In genomic region chr13:113559901-113560644, GRCh38 we compare ENCODE assay signal across 27 cellular contexts. TPM values are rescaled to one million over a fixed set of nuclear protein-coding genes. Genes with fewer than 3 reads are reported as not detected.
DNase-seq lines count a peak whose midpoint lies in the region; ATAC-seq lines count a peak whose summit lies in the region.
"Had no signal": no experiment of that assay in that cellular context is flagged by ENCODE, and none has a peak within 500 bp of the region (broad histone marks: within the 10 kb centered on the region; RNA-seq: fewer than 3 reads in every experiment).

No MANE protein-coding gene starts in this region.

- no peaks in the 10 kb centered on the region for H3K36me3 ChIP-seq in H7 (replicated peaks; ENCODE audit: control insufficient read depth, insufficient read depth, low read length)
- H3K36me3 ChIP-seq: pancreas, thoracic aorta had no signal

- peak; percentile 44 for DNase-seq in ELF-1 (ENCODE audit: low read depth, low spot score)
- DNase-seq in H7, result peak; percentile 26
- DNase-seq in iPS-NIHi7 (ENCODE audit: extremely low spot score), result peak; percentile 6
- peak; percentile 71 for DNase-seq in posterior vena cava (ENCODE audit: low spot score)
- DNase-seq in stimulated activated CD4-positive, alpha-beta T cell treated with anti-CD3 and anti-CD28 coated beads, Interleukin-2, amount 100 ng/mL, for 48 hours, result no peak
- DNase-seq in G401 (ENCODE audit: low spot score), result no peak
- DNase-seq: activated B cell treated with CpG ODN at 0.5 μM for 24 hours; activated CD4-positive, alpha-beta T cell treated with anti-CD3 and anti-CD28 coated beads, Interleukin-2, amount 50 U/mL, for 4 hours; activated gamma-delta T cell; activated T-cell treated with anti-CD3 and anti-CD28 coated beads for 4 hours; DMS 273 treated with DMSO at 0.1 percent for 48 hours; Karpas-422; NCI-H1436 treated with DMSO at 0.1 percent for 48 hours; NCI-H226; NCI-H69; nephron progenitor cell; pancreas; PC-9; retina; stimulated activated CD4-positive, alpha-beta T cell treated with anti-CD3 and anti-CD28 coated beads, Interleukin-1b, Interleukin-23, amount 100 ng/mL, for 48 hours; stimulated activated naive CD8-positive, alpha-beta T cell treated with anti-CD3 and anti-CD28 coated beads, Interleukin-15, Interleukin-2, amounts not matched to agents 100 U/mL and 50 U/mL, for 24 hours had no signal

- H3K4me3 ChIP-seq in H7 (ENCODE audit: insufficient read depth, low read depth, low read length), result no peak overlapping the region
- H3K4me3 ChIP-seq: dorsolateral prefrontal cortex, pancreas, PC-9, smooth muscle cell, thoracic aorta had no signal

- ATAC-seq in GM19467 (IDR thresholded peaks at IDR 0.05; ENCODE audit: unreplicated experiment), result no peak
- ATAC-seq: pancreas; Right ventricle myocardium inferior; SK-N-SH treated with all-trans-retinoic acid at 6 μM for 48 hours; stimulated activated naive CD8-positive, alpha-beta T cell treated with anti-CD3 and anti-CD28 coated beads, Interleukin-15, Interleukin-2, amounts not matched to agents 100 U/mL and 50 U/mL, for 24 hours had no signal

- H3K27me3 ChIP-seq in H7 (ENCODE audit: control insufficient read depth, insufficient read depth, low read length), result no peaks in the 10 kb centered on the region
- H3K27me3 ChIP-seq: dorsolateral prefrontal cortex, pancreas had no signal

- intact Hi-C loops in posterior vena cava (cut with DNase I), result no loop called here

- in situ Hi-C loops in G401 (cut with HindIII; ENCODE audit: low sequenced_read_pairs), result loop anchor here (10.0 kb wide), 1 partner anchor 55 kb away; no protein-coding TSS in a partner anchor

RNA-seq across cellular contexts. Expression of gene TFDP1, which starts 24.5 kb away (rescaled TPM):
- 62.2 and 78.2 TPM in 2 replicates for total RNA-seq in H7 (2014; rRNA removed; shearing (Covaris generic))
- 10 to 100 TPM; 36.6 to 40.3 TPM for total RNA-seq in posterior vena cava
- total RNA-seq in G401 (2014; rRNA removed; shearing (Covaris generic)), result 23.0 and 39.4 TPM in 2 replicates

Comparison
In these comparisons a context has a peak if more than half of its experiments do, and no peak if none do; other contexts are left out.
1. DNase-seq: peak in ELF-1 (single experiment), H7 (single experiment), iPS-NIHi7 (single experiment) and posterior vena cava (single experiment); none in stimulated activated CD4-positive, alpha-beta T cell treated with anti-CD3 and anti-CD28 coated beads, Interleukin-2, amount 100 ng/mL, for 48 hours (0 of 2) and G401 (single experiment).